1 cellular context compared by ENCODE assay signal in the genomic region with DNA sequence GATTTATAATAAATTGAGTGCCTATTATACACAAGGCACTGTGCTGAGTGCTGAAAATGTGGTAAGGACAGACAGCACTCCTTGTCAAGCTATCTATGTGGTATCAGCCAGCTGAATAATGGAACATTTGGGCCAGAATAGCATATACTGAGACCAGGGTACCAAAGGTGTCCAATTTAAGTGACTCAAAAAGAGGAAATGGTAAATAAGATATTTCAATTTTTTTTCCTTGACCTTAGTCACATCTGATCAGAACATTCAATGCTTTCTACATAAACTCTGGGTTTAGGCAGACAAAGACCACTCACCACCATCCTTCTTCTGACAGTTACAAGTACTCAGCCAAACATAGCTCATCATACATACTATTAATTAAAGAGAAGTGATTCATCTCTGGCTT.
TF ChIP-seq lines count a peak whose summit lies in the region.

No MANE protein-coding gene starts in this region.

TF ChIP-seq in WTC11, 78 proteins besides CTCF, POLR2A, EP300 and RAD21 (continued from another document):
- TF ChIP-seq, protein P1, sequence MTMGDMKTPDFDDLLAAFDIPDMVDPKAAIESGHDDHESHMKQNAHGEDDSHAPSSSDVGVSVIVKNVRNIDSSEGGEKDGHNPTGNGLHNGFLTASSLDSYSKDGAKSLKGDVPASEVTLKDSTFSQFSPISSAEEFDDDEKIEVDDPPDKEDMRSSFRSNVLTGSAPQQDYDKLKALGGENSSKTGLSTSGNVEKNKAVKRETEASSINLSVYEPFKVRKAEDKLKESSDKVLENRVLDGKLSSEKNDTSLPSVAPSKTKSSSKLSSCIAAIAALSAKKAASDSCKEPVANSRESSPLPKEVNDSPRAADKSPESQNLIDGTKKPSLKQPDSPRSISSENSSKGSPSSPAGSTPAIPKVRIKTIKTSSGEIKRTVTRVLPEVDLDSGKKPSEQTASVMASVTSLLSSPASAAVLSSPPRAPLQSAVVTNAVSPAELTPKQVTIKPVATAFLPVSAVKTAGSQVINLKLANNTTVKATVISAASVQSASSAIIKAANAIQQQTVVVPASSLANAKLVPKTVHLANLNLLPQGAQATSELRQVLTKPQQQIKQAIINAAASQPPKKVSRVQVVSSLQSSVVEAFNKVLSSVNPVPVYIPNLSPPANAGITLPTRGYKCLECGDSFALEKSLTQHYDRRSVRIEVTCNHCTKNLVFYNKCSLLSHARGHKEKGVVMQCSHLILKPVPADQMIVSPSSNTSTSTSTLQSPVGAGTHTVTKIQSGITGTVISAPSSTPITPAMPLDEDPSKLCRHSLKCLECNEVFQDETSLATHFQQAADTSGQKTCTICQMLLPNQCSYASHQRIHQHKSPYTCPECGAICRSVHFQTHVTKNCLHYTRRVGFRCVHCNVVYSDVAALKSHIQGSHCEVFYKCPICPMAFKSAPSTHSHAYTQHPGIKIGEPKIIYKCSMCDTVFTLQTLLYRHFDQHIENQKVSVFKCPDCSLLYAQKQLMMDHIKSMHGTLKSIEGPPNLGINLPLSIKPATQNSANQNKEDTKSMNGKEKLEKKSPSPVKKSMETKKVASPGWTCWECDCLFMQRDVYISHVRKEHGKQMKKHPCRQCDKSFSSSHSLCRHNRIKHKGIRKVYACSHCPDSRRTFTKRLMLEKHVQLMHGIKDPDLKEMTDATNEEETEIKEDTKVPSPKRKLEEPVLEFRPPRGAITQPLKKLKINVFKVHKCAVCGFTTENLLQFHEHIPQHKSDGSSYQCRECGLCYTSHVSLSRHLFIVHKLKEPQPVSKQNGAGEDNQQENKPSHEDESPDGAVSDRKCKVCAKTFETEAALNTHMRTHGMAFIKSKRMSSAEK (CRISPR knock-in tag; IDR thresholded peaks at IDR 0.05; ENCODE audit: borderline replicate concordance): no peak
- TF ChIP-seq, protein P2, sequence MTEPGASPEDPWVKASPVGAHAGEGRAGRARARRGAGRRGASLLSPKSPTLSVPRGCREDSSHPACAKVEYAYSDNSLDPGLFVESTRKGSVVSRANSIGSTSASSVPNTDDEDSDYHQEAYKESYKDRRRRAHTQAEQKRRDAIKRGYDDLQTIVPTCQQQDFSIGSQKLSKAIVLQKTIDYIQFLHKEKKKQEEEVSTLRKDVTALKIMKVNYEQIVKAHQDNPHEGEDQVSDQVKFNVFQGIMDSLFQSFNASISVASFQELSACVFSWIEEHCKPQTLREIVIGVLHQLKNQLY (CRISPR knock-in tag; IDR thresholded peaks at IDR 0.05): no peak
- no peak for TF ChIP-seq ZNF121 (CRISPR knock-in tag; IDR thresholded peaks at IDR 0.05)
